In genomic region chr15:33382491-33382890, GRCh38 we compare ENCODE assay signal across 11 cellular contexts.
"Had no signal": no experiment of that assay in that cellular context is flagged by ENCODE, and none has a peak within 500 bp of the region (broad histone marks: within the 10 kb centered on the region; RNA-seq: fewer than 3 reads in every experiment).

No MANE protein-coding gene starts in this region.

- H3K9ac ChIP-seq: GM23248 had no signal

- H3K9me3 ChIP-seq: HAP-1 had no signal

- DNase-seq: GM23248, GOT3, H7, H9, HCEC 1CT, HFFc6 had no signal

- H2AFZ ChIP-seq: GM23248, GM23338 had no signal

- H3K36me3 ChIP-seq: HAP-1 had no signal

- FAIRE-seq: H1, H54 had no signal

- H3K4me3 ChIP-seq: GM23248, GM23338, HAP-1 had no signal

- H3K4me2 ChIP-seq: GM23338 had no signal

- H3K4me1 ChIP-seq: HAP-1 had no signal

- H3K27ac ChIP-seq: GM23248 had no signal

- ATAC-seq: GM23338, HCT116 had no signal
